In the genomic region with DNA sequence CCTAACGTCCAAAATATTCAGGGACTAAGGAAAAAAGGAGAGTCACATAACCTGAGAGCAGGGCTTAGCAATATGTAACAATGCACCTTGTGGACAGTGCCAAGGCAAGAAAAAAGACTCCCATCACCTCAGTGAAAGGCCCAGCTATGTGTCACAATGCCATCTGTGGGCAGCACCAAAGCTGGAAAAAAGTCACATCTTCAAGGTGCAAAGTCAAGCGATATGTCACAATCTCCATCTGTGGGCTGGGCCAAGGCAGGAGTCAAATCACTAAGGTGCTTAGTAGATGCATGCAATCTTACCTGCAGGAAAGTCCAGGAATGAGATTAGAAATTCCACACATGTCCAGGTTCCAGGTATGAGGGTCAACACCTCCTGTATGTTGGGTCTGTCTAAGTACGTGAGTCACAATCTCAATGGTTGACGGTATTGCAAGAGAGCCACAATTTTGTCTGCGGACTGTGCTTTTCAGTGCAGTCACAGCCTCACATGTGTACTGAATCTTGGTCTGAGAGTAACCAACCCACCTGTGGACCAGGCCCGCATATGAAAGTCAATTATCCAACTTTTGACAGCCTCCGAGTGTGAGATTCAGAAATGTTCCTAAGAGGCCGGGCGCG, we compare ENCODE assay signal across 1 cellular context.
TF ChIP-seq lines count a peak whose summit lies in the region.

No MANE protein-coding gene starts in this region.

TF ChIP-seq in WTC11, 78 proteins besides CTCF, POLR2A, EP300 and RAD21 (continued from another document):
- TF ChIP-seq, protein P1, sequence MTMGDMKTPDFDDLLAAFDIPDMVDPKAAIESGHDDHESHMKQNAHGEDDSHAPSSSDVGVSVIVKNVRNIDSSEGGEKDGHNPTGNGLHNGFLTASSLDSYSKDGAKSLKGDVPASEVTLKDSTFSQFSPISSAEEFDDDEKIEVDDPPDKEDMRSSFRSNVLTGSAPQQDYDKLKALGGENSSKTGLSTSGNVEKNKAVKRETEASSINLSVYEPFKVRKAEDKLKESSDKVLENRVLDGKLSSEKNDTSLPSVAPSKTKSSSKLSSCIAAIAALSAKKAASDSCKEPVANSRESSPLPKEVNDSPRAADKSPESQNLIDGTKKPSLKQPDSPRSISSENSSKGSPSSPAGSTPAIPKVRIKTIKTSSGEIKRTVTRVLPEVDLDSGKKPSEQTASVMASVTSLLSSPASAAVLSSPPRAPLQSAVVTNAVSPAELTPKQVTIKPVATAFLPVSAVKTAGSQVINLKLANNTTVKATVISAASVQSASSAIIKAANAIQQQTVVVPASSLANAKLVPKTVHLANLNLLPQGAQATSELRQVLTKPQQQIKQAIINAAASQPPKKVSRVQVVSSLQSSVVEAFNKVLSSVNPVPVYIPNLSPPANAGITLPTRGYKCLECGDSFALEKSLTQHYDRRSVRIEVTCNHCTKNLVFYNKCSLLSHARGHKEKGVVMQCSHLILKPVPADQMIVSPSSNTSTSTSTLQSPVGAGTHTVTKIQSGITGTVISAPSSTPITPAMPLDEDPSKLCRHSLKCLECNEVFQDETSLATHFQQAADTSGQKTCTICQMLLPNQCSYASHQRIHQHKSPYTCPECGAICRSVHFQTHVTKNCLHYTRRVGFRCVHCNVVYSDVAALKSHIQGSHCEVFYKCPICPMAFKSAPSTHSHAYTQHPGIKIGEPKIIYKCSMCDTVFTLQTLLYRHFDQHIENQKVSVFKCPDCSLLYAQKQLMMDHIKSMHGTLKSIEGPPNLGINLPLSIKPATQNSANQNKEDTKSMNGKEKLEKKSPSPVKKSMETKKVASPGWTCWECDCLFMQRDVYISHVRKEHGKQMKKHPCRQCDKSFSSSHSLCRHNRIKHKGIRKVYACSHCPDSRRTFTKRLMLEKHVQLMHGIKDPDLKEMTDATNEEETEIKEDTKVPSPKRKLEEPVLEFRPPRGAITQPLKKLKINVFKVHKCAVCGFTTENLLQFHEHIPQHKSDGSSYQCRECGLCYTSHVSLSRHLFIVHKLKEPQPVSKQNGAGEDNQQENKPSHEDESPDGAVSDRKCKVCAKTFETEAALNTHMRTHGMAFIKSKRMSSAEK (CRISPR knock-in tag; IDR thresholded peaks at IDR 0.05; ENCODE audit: borderline replicate concordance) = no peak
- no peak for TF ChIP-seq ETV6 (CRISPR knock-in tag; IDR thresholded peaks at IDR 0.05)
TF ChIP-seq in WTC11: peak in this region for 0.
